8 cellular contexts compared by ENCODE assay signal in genomic region chr17:28718317-28718672, GRCh38. TPM values are rescaled to one million over a fixed set of nuclear protein-coding genes. Genes with fewer than 3 reads are reported as not detected.
A peak's percentile ranks its signal among the peaks of the same experiment; 100 is the strongest.
DNase-seq lines count a peak whose midpoint lies in the region; ATAC-seq, FAIRE-seq and TF ChIP-seq lines count a peak whose summit lies in the region.

No MANE protein-coding gene starts in this region.

- H3K27me3 Mint-ChIP-seq in Caco-2 (ENCODE audit: insufficient read depth, unreplicated experiment) (no peaks in the 10 kb centered on the region), osteocyte (ENCODE audit: unreplicated experiment) (no peaks in the 10 kb centered on the region)

- no peak for TF ChIP-seq POLR2A in endothelial cell of umbilical vein (IDR thresholded peaks at IDR 0.05; ENCODE audit: low read depth, low read length)

- H3K9me2 ChIP-seq in PC-9 (ENCODE audit: insufficient read depth), result no peaks in the 10 kb centered on the region

- H3K9me3 ChIP-seq in Caco-2 (no peaks in the 10 kb centered on the region), PC-9 (ENCODE audit: insufficient read depth, low read depth) (no peaks in the 10 kb centered on the region), endothelial cell of umbilical vein (replicated peaks; ENCODE audit: control insufficient read depth, insufficient read depth, low read length) (no peaks in the 10 kb centered on the region)

- no peaks in the 10 kb centered on the region for H3K9me1 ChIP-seq in endothelial cell of umbilical vein (replicated peaks; ENCODE audit: control insufficient read depth, extremely low read depth, insufficient read depth, low read length)

- H3K4me3 ChIP-seq in Caco-2 (ENCODE audit: low read depth, low read length), result no peak overlapping the region
- H3K4me3 ChIP-seq in PC-9, result peak overlapping the region; percentile 87
- no peak overlapping the region for H3K4me3 ChIP-seq in endothelial cell of umbilical vein (replicated peaks in 1 of 3; ENCODE audit: insufficient read depth in 1 of 3, low read depth in 1 of 3, low read length in 3 of 3)

- peak overlapping the region; percentile 22 for H3K9ac ChIP-seq in endothelial cell of umbilical vein (replicated peaks; ENCODE audit: extremely low read depth, insufficient read depth, low read length)

- H3K4me2 ChIP-seq in PC-9, result peak overlapping the region; percentile 97
- H3K4me2 ChIP-seq in endothelial cell of umbilical vein (ENCODE audit: insufficient read depth, low read length), result peak overlapping the region; percentile 31

- H4K20me1 ChIP-seq in PC-9 (ENCODE audit: insufficient read depth) (peaks cover 26% of the 10 kb centered on the region), endothelial cell of umbilical vein (replicated peaks; ENCODE audit: control insufficient read depth, extremely low read depth, insufficient read depth, low read length) (no peaks in the 10 kb centered on the region)

- H3K4me1 ChIP-seq in Caco-2, result peaks cover 24% of the 10 kb centered on the region
- peaks cover 41% of the 10 kb centered on the region for H3K4me1 ChIP-seq in PC-9 (replicated peaks; ENCODE audit: insufficient read depth)
- H3K4me1 ChIP-seq in endothelial cell of umbilical vein (ENCODE audit: control insufficient read depth, extremely low read depth, insufficient read depth, low read length), result peaks cover 38% of the 10 kb centered on the region

- POLR2A ChIA-PET in Caco-2 (lab: Charles Lee) (no interaction called here), PC-9 (lab: Charles Lee; ENCODE audit: unreplicated experiment) (no interaction called here), endothelial cell of umbilical vein (lab: Charles Lee) (no interaction called here)

- H3F3A ChIP-seq in PC-9 (ENCODE audit: insufficient read depth, low read depth), result peaks cover 66% of the 10 kb centered on the region

- H3K27ac ChIP-seq in PC-9 (peak overlapping the region; percentile 82), endothelial cell of umbilical vein (ENCODE audit: insufficient read depth, low read depth, low read length) (peak overlapping the region; percentile 58)

- no peak for TF ChIP-seq CTCF in Caco-2 (IDR thresholded peaks at IDR 0.05; ENCODE audit: insufficient read depth in 1 of 2, low read depth in 1 of 2, low read length in 1 of 2, severe bottlenecking in 1 of 2, unreplicated experiment in 1 of 2)
- no peak for TF ChIP-seq CTCF in PC-9 (conservative IDR thresholded peaks at IDR 0.05)
- TF ChIP-seq CTCF in endothelial cell of umbilical vein (IDR thresholded peaks at IDR 0.05; ENCODE audit: extremely low read depth in 1 of 2, insufficient read depth in 1 of 2, low read depth in 1 of 2, low read length in 2 of 2), result no peak
- no peak for TF ChIP-seq CTCF in osteocyte (IDR thresholded peaks at IDR 0.05)

- H3K27ac Mint-ChIP-seq in Caco-2 (ENCODE audit: unreplicated experiment) (peak overlapping the region; percentile 98), osteocyte (ENCODE audit: unreplicated experiment) (peak overlapping the region; percentile 97)

- peaks cover 42% of the 10 kb centered on the region for H3K36me3 Mint-ChIP-seq in Caco-2 (ENCODE audit: insufficient read depth, unreplicated experiment)
- H3K36me3 Mint-ChIP-seq in osteocyte (ENCODE audit: unreplicated experiment), result peaks cover 30% of the 10 kb centered on the region

- H2AFZ ChIP-seq in PC-9 (no peak overlapping the region; the same call in 1 of the 2 replicates), endothelial cell of umbilical vein (ENCODE audit: low read depth, low read length) (peak overlapping the region; percentile 63)

- H3K4me1 Mint-ChIP-seq in Caco-2 (ENCODE audit: low read depth, unreplicated experiment) (peaks cover 20% of the 10 kb centered on the region), osteocyte (ENCODE audit: unreplicated experiment) (peaks cover 54% of the 10 kb centered on the region)

- intact Hi-C loops in Caco-2 (cut with micrococcal nuclease; ENCODE audit: unreplicated experiment) (loop anchor here (2.0 kb wide), 1 partner anchor 73 kb away; the partner anchor contains the start of gene BLTP2), PC-9 (cut with micrococcal nuclease; ENCODE audit: unreplicated experiment) (loop anchor here (2.0 to 5.0 kb wide), 2 partner anchors 184 to 233 kb away; partner anchors contain the start of genes DHRS13 and PHF12), endothelial cell of umbilical vein (cut with micrococcal nuclease) (loop anchor here (2.0 to 5.0 kb wide), 3 partner anchors 71 to 235 kb away; partner anchors contain the start of gene BLTP2)

- H3K4me3 Mint-ChIP-seq in Caco-2 (ENCODE audit: unreplicated experiment) (peak overlapping the region; percentile 94), osteocyte (ENCODE audit: unreplicated experiment) (peak overlapping the region; percentile 81)

- H3K36me3 ChIP-seq in Caco-2 (ENCODE audit: control insufficient read depth, insufficient read depth, low read length) (peaks cover 10% of the 10 kb centered on the region), PC-9 (ENCODE audit: low read depth) (peaks cover 33% of the 10 kb centered on the region), endothelial cell of umbilical vein (ENCODE audit: control insufficient read depth in 2 of 2, extremely low read depth in 1 of 2, insufficient read depth in 2 of 2, low read length in 2 of 2) (peaks cover 15 to 19% of the 10 kb centered on the region in 2 experiments)

- dilution Hi-C loops in endothelial cell of umbilical vein (cut with MboI; ENCODE audit: extremely low pct_ligation_motif_present, low sequenced_read_pairs), result no loop called here

- H3K27me3 ChIP-seq in Caco-2 (replicated peaks; ENCODE audit: control insufficient read depth, insufficient read depth, low read length) (no peaks in the 10 kb centered on the region), PC-9 (ENCODE audit: insufficient read depth, low read depth) (no peaks in the 10 kb centered on the region), endothelial cell of umbilical vein (ENCODE audit: control insufficient read depth in 2 of 2, insufficient read depth in 2 of 2, low read length in 2 of 2) (no peaks in the 10 kb centered on the region)

- H3K9me3 Mint-ChIP-seq in Caco-2 (ENCODE audit: unreplicated experiment) (no peaks in the 10 kb centered on the region), osteocyte (ENCODE audit: unreplicated experiment) (no peaks in the 10 kb centered on the region)

- no peak for FAIRE-seq in endothelial cell of umbilical vein (lab: Jason Lieb, UNC)

- BruUV-seq in Caco-2 (replicated peaks; lab: Mats Ljungman, UMichigan) (no TSS peak), PC-9 (replicated peaks; lab: Mats Ljungman, UMichigan) (no TSS peak), endothelial cell of umbilical vein (replicated peaks; lab: Mats Ljungman, UMichigan) (no TSS peak)

- no peak for ATAC-seq in GM19023 (IDR thresholded peaks at IDR 0.05; ENCODE audit: unreplicated experiment)
- no peak for ATAC-seq in GM19035 (IDR thresholded peaks at IDR 0.05; ENCODE audit: unreplicated experiment)

- peaks cover 66% of the 10 kb centered on the region for H3K79me2 ChIP-seq in PC-9 (ENCODE audit: low read depth)
- peaks cover 41% of the 10 kb centered on the region for H3K79me2 ChIP-seq in endothelial cell of umbilical vein (ENCODE audit: control insufficient read depth, insufficient read depth, low read length)

- DNase-seq in Caco-2 (no peak), PC-9 (no peak), endothelial cell of umbilical vein (ENCODE audit: low read depth, low spot score) (no peak), osteocyte (ENCODE audit: extremely low spot score, unreplicated experiment) (no peak), DMS153 (lab: John Stamatoyannopoulos, UW) (no peak), dedifferentiated amniotic fluid mesenchymal stem cell (ENCODE audit: extremely low spot score) (no peak)

- CTCF ChIA-PET in Caco-2 (lab: Charles Lee), result no interaction called here
- CTCF ChIA-PET in PC-9 (lab: Charles Lee), result no interaction called here
- CTCF ChIA-PET in endothelial cell of umbilical vein (lab: Charles Lee), result no interaction called here

RNA-seq across cellular contexts. Expression of gene RAB34, which starts 0.6 kb away (rescaled TPM):
- total RNA-seq in Caco-2 (2022) (1.2 and 1.8 TPM in 2 replicates), PC-9 (2021) (161 and 174 TPM in 2 replicates), endothelial cell of umbilical vein (62.3 and 87.1 TPM in 2 replicates), osteocyte (153 TPM in 2 replicates)
- 113 and 116 TPM in 2 replicates for polyA plus RNA-seq in endothelial cell of umbilical vein
- 104 and 108 TPM in 2 replicates for polyA plus RNA-seq in endothelial cell of umbilical vein (2011; cell fraction: cytosol; rRNA removed)
- 104 and 112 TPM in 2 replicates for polyA plus RNA-seq in endothelial cell of umbilical vein (2011; cell fraction: nucleus; rRNA removed)
- polyA plus RNA-seq in endothelial cell of umbilical vein (2012), result 137 and 148 TPM in 2 replicates
- polyA minus RNA-seq in endothelial cell of umbilical vein, result 83.4 and 110 TPM in 2 replicates
- polyA minus RNA-seq in endothelial cell of umbilical vein (2011; cell fraction: cytosol; rRNA and poly(A)+ RNA removed), result 101 TPM
- polyA minus RNA-seq in endothelial cell of umbilical vein (2011; cell fraction: nucleus; rRNA and poly(A)+ RNA removed), result 18.9 and 21.4 TPM in 2 replicates

RNA-seq across cellular contexts. Expression of gene RPL23A, which starts 1.5 kb away (rescaled TPM):
- total RNA-seq in Caco-2 (2022) (1,980 and 2,181 TPM in 2 replicates), PC-9 (2021) (1,474 and 1,510 TPM in 2 replicates), endothelial cell of umbilical vein (1,554 and 1,573 TPM in 2 replicates), osteocyte (1,390 and 1,395 TPM in 2 replicates)
- polyA plus RNA-seq in endothelial cell of umbilical vein, result 717 and 827 TPM in 2 replicates
- 993 and 1,226 TPM in 2 replicates for polyA plus RNA-seq in endothelial cell of umbilical vein (2011; cell fraction: cytosol; rRNA removed)
- polyA plus RNA-seq in endothelial cell of umbilical vein (2011; cell fraction: nucleus; rRNA removed), result 339 and 378 TPM in 2 replicates
- 2,014 and 2,153 TPM in 2 replicates for polyA plus RNA-seq in endothelial cell of umbilical vein (2012)
- polyA minus RNA-seq in endothelial cell of umbilical vein, result 684 and 801 TPM in 2 replicates
- 892 TPM for polyA minus RNA-seq in endothelial cell of umbilical vein (2011; cell fraction: cytosol; rRNA and poly(A)+ RNA removed)
- polyA minus RNA-seq in endothelial cell of umbilical vein (2011; cell fraction: nucleus; rRNA and poly(A)+ RNA removed), result 133 and 142 TPM in 2 replicates

RNA-seq across cellular contexts. Expression of gene PROCA1, which starts 6.6 kb away (rescaled TPM):
- total RNA-seq in Caco-2 (2022), result 4.1 and 4.4 TPM in 2 replicates
- 14.2 and 15.8 TPM in 2 replicates for total RNA-seq in PC-9 (2021)
- total RNA-seq in endothelial cell of umbilical vein, result 2.1 and 2.6 TPM in 2 replicates
- 2.0 and 2.1 TPM in 2 replicates for polyA plus RNA-seq in endothelial cell of umbilical vein
- 0.65 and 1.5 TPM in 2 replicates for polyA plus RNA-seq in endothelial cell of umbilical vein (2011; cell fraction: cytosol; rRNA removed)
- 8.1 and 10.7 TPM in 2 replicates for polyA plus RNA-seq in endothelial cell of umbilical vein (2011; cell fraction: nucleus; rRNA removed)
- 1.0 and 1.2 TPM in 2 replicates for polyA plus RNA-seq in endothelial cell of umbilical vein (2012)
- 1.2 and 3.5 TPM in 2 replicates for polyA minus RNA-seq in endothelial cell of umbilical vein
- polyA minus RNA-seq in endothelial cell of umbilical vein (2011; cell fraction: cytosol; rRNA and poly(A)+ RNA removed), result 1.4 TPM
- polyA minus RNA-seq in endothelial cell of umbilical vein (2011; cell fraction: nucleus; rRNA and poly(A)+ RNA removed), result 1.1 and 2.9 TPM in 2 replicates
- total RNA-seq in osteocyte, result 2.1 and 3.0 TPM in 2 replicates

RNA-seq across cellular contexts. Expression of gene TLCD1, which starts 7.7 kb away (rescaled TPM):
- total RNA-seq in Caco-2 (2022), result 31.7 and 37.9 TPM in 2 replicates
- 14.7 and 19.4 TPM in 2 replicates for total RNA-seq in PC-9 (2021)
- 1.8 and 2.6 TPM in 2 replicates for total RNA-seq in endothelial cell of umbilical vein
- polyA plus RNA-seq in endothelial cell of umbilical vein, result 6.8 and 8.1 TPM in 2 replicates
- 3.7 and 4.1 TPM in 2 replicates for polyA plus RNA-seq in endothelial cell of umbilical vein (2011; cell fraction: cytosol; rRNA removed)
- polyA plus RNA-seq in endothelial cell of umbilical vein (2011; cell fraction: nucleus; rRNA removed), result 1.3 TPM in 2 replicates
- polyA plus RNA-seq in endothelial cell of umbilical vein (2012), result 4.2 and 4.8 TPM in 2 replicates
- polyA minus RNA-seq in endothelial cell of umbilical vein, result 4.9 and 10.5 TPM in 2 replicates
- 15.7 TPM for polyA minus RNA-seq in endothelial cell of umbilical vein (2011; cell fraction: cytosol; rRNA and poly(A)+ RNA removed)
- polyA minus RNA-seq in endothelial cell of umbilical vein (2011; cell fraction: nucleus; rRNA and poly(A)+ RNA removed), result 2.3 and 3.2 TPM in 2 replicates
- 3.8 and 5.8 TPM in 2 replicates for total RNA-seq in osteocyte

RNA-seq across cellular contexts. Expression of gene NEK8, which starts 10.3 kb away (rescaled TPM):
- total RNA-seq in Caco-2 (2022), result 11.0 and 13.4 TPM in 2 replicates
- 11.5 and 12.1 TPM in 2 replicates for total RNA-seq in PC-9 (2021)
- total RNA-seq in endothelial cell of umbilical vein, result 3.0 and 3.1 TPM in 2 replicates
- polyA plus RNA-seq in endothelial cell of umbilical vein, result 3.2 and 3.6 TPM in 2 replicates
- 2.5 TPM in 2 replicates for polyA plus RNA-seq in endothelial cell of umbilical vein (2011; cell fraction: cytosol; rRNA removed)
- 9.8 and 10.0 TPM in 2 replicates for polyA plus RNA-seq in endothelial cell of umbilical vein (2011; cell fraction: nucleus; rRNA removed)
- polyA plus RNA-seq in endothelial cell of umbilical vein (2012), result 1.4 and 2.8 TPM in 2 replicates
- 8.2 and 12.0 TPM in 2 replicates for polyA minus RNA-seq in endothelial cell of umbilical vein
- 2.8 TPM for polyA minus RNA-seq in endothelial cell of umbilical vein (2011; cell fraction: cytosol; rRNA and poly(A)+ RNA removed)
- polyA minus RNA-seq in endothelial cell of umbilical vein (2011; cell fraction: nucleus; rRNA and poly(A)+ RNA removed), result 3.2 and 5.9 TPM in 2 replicates
- 8.5 and 9.9 TPM in 2 replicates for total RNA-seq in osteocyte

Comparison
In these comparisons a context has a peak if more than half of its experiments do, and no peak if none do; other contexts are left out.
1. RNA of gene RAB34, which starts 0.6 kb away (total RNA-seq): 161 to 174 TPM in PC-9, 153 TPM in osteocyte and 62.3 to 87.1 TPM in endothelial cell of umbilical vein; 1.2 to 1.8 TPM in Caco-2; every median in the first group is over 10 times any median in the second.